9 cellular contexts compared by ENCODE assay signal in the genomic region with DNA sequence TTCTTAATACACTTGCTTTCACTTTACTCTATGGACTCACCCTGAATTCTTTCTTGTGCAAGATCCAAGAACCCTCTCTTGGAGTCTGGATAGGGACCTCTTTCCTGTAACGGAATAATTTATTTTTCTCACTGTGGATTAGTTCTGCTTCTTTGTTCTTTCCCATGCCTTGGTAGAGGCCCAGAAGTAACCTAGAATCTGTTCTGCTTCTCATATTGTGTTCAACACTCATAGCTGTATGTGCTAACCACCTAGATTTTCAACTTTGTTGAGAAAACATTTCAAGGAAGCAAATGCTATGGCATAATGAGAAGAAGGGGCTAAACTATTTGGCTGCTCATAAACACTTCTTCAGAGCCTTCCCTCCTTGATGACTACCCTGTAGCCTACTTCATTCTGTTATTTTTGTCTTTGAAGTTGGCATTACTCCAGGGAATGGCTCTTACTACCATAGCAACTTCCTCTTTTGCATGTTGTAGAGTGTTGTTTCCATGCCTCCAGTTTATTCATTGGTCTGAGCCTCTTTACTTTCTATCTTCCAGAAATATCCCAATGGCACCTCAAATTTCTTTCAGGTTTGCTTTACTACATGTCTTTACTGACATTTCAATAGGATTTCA.
DNase-seq lines count a peak whose midpoint lies in the region; ATAC-seq, FAIRE-seq and TF ChIP-seq lines count a peak whose summit lies in the region.
"Had no signal": no experiment of that assay in that cellular context is flagged by ENCODE, and none has a peak within 500 bp of the region (broad histone marks: within the 10 kb centered on the region; RNA-seq: fewer than 3 reads in every experiment).

No MANE protein-coding gene starts in this region.

- ATAC-seq in HG02610 (IDR thresholded peaks at IDR 0.05; ENCODE audit: unreplicated experiment) (peak; percentile 64), left ventricle myocardium superior (peak; percentile 91), HG02870 (IDR thresholded peaks at IDR 0.05; ENCODE audit: unreplicated experiment) (no peak)

- no peak overlapping the region for H3K4me3 ChIP-seq in lower leg skin (ENCODE audit: low read depth, poor library complexity, severe bottlenecking)

- no peak for TF ChIP-seq CTCF in lower leg skin (IDR thresholded peaks at IDR 0.05)

- 83 to 97% methylated on average over 1 of the region's 1 CpG for WGBS in lower leg skin, 2 donors

- intact Hi-C loops in left ventricle myocardium superior (cut with micrococcal nuclease): no loop called here
- intact Hi-C loops in lower leg skin (cut with DNase I; ENCODE audit: low total_unique reads): no loop called here

- DNase-seq in GDM1 (lab: John Stamatoyannopoulos, UW) (peak; percentile 58), OCI-M1 (lab: John Stamatoyannopoulos, UW) (peak; percentile 85), left ventricle myocardium superior (no peak), H54 (ENCODE audit: insufficient read length, low spot score) (no peak), lower leg skin (ENCODE audit: low spot score in 2 of 2) (no peak)
- DNase-seq in effector CD4-positive, alpha-beta T cell: no peak
- DNase-seq: activated CD4-positive, alpha-beta T cell treated with anti-CD3 and anti-CD28 coated beads for 48 hours had no signal

- TF ChIP-seq POLR2A in H54 (IDR thresholded peaks at IDR 0.05; ENCODE audit: low read depth, low read length) (no peak), lower leg skin (IDR thresholded peaks at IDR 0.05) (no peak)

- no peak for FAIRE-seq in H54 (lab: Jason Lieb, UNC)

Comparison
In these comparisons a context has a peak if more than half of its experiments do, and no peak if none do; other contexts are left out.
1. DNase-seq: peak in GDM1 (single experiment) and OCI-M1 (single experiment); none in left ventricle myocardium superior (single experiment), H54 (single experiment), lower leg skin (0 of 2) and effector CD4-positive, alpha-beta T cell (single experiment).